ENCODE assay signal across 8 cellular contexts in the genomic region with DNA sequence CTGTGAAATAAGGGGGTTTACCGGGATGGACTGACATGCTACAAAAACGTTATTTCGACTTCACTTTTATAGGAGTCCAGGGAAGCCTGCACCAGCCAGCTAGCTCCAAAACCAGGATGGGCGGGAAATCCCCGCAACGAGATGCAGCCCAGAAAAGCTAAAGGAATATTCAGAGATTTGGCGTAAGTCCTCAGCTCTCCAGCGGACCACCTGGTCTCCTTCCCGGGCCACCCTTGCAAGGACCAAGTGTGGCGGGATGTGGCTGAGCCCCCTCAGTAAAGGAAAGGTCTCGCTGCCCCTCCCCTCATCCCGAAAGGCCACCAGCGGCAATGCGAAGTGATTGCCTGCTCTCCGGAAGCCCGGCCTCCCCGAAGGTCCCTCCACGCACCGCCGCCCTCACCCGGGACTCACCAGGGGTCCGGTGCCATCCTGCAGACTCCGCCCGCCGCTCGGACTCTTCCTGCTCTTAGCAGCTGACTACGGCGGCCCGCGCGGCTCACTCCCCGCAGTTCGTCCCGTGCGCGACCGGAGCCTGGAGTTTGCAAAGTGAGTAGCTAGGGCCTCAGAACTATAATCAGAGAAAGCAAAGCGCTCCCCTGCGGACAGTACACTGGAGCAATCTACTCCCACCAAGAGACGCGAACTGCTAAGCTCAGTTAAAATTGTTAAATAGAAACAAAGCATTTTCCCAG. TPM values are rescaled to one million over a fixed set of nuclear protein-coding genes. Genes with fewer than 3 reads are reported as not detected.
DNase-seq lines count a peak whose midpoint lies in the region; ATAC-seq and TF ChIP-seq lines count a peak whose summit lies in the region.

A gene with protein sequence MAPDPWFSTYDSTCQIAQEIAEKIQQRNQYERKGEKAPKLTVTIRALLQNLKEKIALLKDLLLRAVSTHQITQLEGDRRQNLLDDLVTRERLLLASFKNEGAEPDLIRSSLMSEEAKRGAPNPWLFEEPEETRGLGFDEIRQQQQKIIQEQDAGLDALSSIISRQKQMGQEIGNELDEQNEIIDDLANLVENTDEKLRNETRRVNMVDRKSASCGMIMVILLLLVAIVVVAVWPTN (minus strand): TSS at position 440 of the 692 bp plus-strand sequence. CDS start 12 bp downstream, at position 428.

- no peaks in the 10 kb centered on the region for H3K36me3 Mint-ChIP-seq in CD4-positive, CD25-positive, alpha-beta regulatory T cell

- H3K36me3 ChIP-seq in CD4-positive, CD25-positive, alpha-beta regulatory T cell (ENCODE audit: control insufficient read depth, insufficient read depth, low read length) = no peaks in the 10 kb centered on the region
- no peaks in the 10 kb centered on the region for H3K36me3 ChIP-seq in mucosa of stomach (ENCODE audit: control insufficient read depth, insufficient read depth, low read length)

- peak within 1 kb of the TSS; percentile 94 to 99 (median 97) for H3K4me3 Mint-ChIP-seq in CD4-positive, CD25-positive, alpha-beta regulatory T cell

- H3K27ac Mint-ChIP-seq in CD4-positive, CD25-positive, alpha-beta regulatory T cell = peak within 1 kb of the TSS; percentile 89 to 99 (median 91)

- H3K9me3 Mint-ChIP-seq in CD4-positive, CD25-positive, alpha-beta regulatory T cell = no peaks in the 10 kb centered on the region

- H3K27me3 Mint-ChIP-seq in CD4-positive, CD25-positive, alpha-beta regulatory T cell = peaks cover 14% of the 10 kb centered on the region

- H3K9me3 ChIP-seq in CD4-positive, CD25-positive, alpha-beta regulatory T cell (ENCODE audit: control insufficient read depth in 2 of 2, low read length in 2 of 2) = no peaks in the 10 kb centered on the region
- no peaks in the 10 kb centered on the region for H3K9me3 ChIP-seq in mucosa of stomach (ENCODE audit: control insufficient read depth, low read length)

- ATAC-seq in CD4-positive, CD25-positive, alpha-beta regulatory T cell (ENCODE audit: low read depth in 2 of 2) = peak; percentile 62 to 70
- ATAC-seq in GM19395 (IDR thresholded peaks at IDR 0.05; ENCODE audit: unreplicated experiment) = peak; percentile 77

- TF ChIP-seq POLR2A in erythroblast (IDR thresholded peaks at IDR 0.05; ENCODE audit: low read length) = peak; percentile 61

- peak within 1 kb of the TSS; percentile 97 for H3K4me3 ChIP-seq in CD4-positive, CD25-positive, alpha-beta regulatory T cell (ENCODE audit: low read depth, low read length)
- H3K4me3 ChIP-seq in mucosa of stomach (ENCODE audit: low read length) = peak within 1 kb of the TSS; percentile 99

- peaks cover 19 to 64% (median 35%) of the 10 kb centered on the region in 4 donors for H3K4me1 Mint-ChIP-seq in CD4-positive, CD25-positive, alpha-beta regulatory T cell

- peaks cover 25% of the 10 kb centered on the region for H3K4me1 ChIP-seq in CD4-positive, CD25-positive, alpha-beta regulatory T cell (ENCODE audit: control insufficient read depth, insufficient read depth, low read length, poor library complexity, severe bottlenecking)
- peaks cover 6% of the 10 kb centered on the region for H3K4me1 ChIP-seq in mucosa of stomach (ENCODE audit: control insufficient read depth, insufficient read depth, low read length)

- DNase-seq in CD4-positive, CD25-positive, alpha-beta regulatory T cell = peak; percentile 54 to 87 (median 73)
- DNase-seq in HPDE6-E6E7 (ENCODE audit: extremely low spot score) (peak; percentile 48), activated T-cell treated with anti-CD3 and anti-CD28 coated beads for 48 hours (ENCODE audit: low read depth) (peak; percentile 81), erythroblast (lab: John Stamatoyannopoulos, UW) (peak; percentile 92 to 93)
- DNase-seq in stimulated activated CD8-positive, alpha-beta memory T cell treated with anti-CD3 and anti-CD28 coated beads, Interleukin-4, amount 100 ng/mL, for 48 hours = peak; percentile 93

- H3K27me3 ChIP-seq in CD4-positive, CD25-positive, alpha-beta regulatory T cell (ENCODE audit: control insufficient read depth, insufficient read depth, low read length) = no peaks in the 10 kb centered on the region
- H3K27me3 ChIP-seq in mucosa of stomach (ENCODE audit: control insufficient read depth, insufficient read depth, low read length) = no peaks in the 10 kb centered on the region

- H3K27ac ChIP-seq in CD4-positive, CD25-positive, alpha-beta regulatory T cell (ENCODE audit: insufficient read depth, low read length, poor library complexity, severe bottlenecking) = peak within 1 kb of the TSS; percentile 51

- H3K9ac ChIP-seq in mucosa of stomach (ENCODE audit: low read length) = peak within 1 kb of the TSS; percentile 87

TF ChIP-seq in PFSK-1, 5 proteins besides CTCF, POLR2A, EP300 and RAD21:
- no peak for TF ChIP-seq TAF1 (IDR thresholded peaks at IDR 0.05; ENCODE audit: borderline replicate concordance, insufficient read depth, low read length)
- TF ChIP-seq, protein P1, sequence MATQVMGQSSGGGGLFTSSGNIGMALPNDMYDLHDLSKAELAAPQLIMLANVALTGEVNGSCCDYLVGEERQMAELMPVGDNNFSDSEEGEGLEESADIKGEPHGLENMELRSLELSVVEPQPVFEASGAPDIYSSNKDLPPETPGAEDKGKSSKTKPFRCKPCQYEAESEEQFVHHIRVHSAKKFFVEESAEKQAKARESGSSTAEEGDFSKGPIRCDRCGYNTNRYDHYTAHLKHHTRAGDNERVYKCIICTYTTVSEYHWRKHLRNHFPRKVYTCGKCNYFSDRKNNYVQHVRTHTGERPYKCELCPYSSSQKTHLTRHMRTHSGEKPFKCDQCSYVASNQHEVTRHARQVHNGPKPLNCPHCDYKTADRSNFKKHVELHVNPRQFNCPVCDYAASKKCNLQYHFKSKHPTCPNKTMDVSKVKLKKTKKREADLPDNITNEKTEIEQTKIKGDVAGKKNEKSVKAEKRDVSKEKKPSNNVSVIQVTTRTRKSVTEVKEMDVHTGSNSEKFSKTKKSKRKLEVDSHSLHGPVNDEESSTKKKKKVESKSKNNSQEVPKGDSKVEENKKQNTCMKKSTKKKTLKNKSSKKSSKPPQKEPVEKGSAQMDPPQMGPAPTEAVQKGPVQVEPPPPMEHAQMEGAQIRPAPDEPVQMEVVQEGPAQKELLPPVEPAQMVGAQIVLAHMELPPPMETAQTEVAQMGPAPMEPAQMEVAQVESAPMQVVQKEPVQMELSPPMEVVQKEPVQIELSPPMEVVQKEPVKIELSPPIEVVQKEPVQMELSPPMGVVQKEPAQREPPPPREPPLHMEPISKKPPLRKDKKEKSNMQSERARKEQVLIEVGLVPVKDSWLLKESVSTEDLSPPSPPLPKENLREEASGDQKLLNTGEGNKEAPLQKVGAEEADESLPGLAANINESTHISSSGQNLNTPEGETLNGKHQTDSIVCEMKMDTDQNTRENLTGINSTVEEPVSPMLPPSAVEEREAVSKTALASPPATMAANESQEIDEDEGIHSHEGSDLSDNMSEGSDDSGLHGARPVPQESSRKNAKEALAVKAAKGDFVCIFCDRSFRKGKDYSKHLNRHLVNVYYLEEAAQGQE (IDR thresholded peaks at IDR 0.05; ENCODE audit: insufficient read depth in 1 of 2, low read depth in 2 of 2, low read length in 2 of 2) = 0 out of 4 replicates have a peak, but pooled peaks of 1 of the 2 experiments have one; percentile 12
- TF ChIP-seq SIN3A (IDR thresholded peaks at IDR 0.05; ENCODE audit: borderline replicate concordance, insufficient read depth, low read length) = peak; percentile 93; the same call in 1 of the 2 replicates
- peak; percentile 42; the same call in 1 of the 2 replicates for TF ChIP-seq POLR2AphosphoS5 (IDR thresholded peaks at IDR 0.05; ENCODE audit: low read depth, low read length)

RNA-seq across cellular contexts. Expression of the gene that starts here (rescaled TPM):
- total RNA-seq in CD4-positive, CD25-positive, alpha-beta regulatory T cell = 83.7 TPM
- 100 to 1,000 TPM; 157 to 214 (median 189) TPM for polyA plus RNA-seq in CD4-positive, CD25-positive, alpha-beta regulatory T cell
- 102 TPM for polyA plus RNA-seq in PFSK-1 (2012; ENCODE audit: insufficient read length, low read depth)

Comparison
In these comparisons a context has a peak if more than half of its experiments do, and no peak if none do; other contexts are left out.
1. Peak in every context shown above with its lines: DNase-seq, ATAC-seq, H3K4me3 ChIP-seq and H3K27ac ChIP-seq.